1 cellular context compared by ENCODE assay signal in the genomic region with DNA sequence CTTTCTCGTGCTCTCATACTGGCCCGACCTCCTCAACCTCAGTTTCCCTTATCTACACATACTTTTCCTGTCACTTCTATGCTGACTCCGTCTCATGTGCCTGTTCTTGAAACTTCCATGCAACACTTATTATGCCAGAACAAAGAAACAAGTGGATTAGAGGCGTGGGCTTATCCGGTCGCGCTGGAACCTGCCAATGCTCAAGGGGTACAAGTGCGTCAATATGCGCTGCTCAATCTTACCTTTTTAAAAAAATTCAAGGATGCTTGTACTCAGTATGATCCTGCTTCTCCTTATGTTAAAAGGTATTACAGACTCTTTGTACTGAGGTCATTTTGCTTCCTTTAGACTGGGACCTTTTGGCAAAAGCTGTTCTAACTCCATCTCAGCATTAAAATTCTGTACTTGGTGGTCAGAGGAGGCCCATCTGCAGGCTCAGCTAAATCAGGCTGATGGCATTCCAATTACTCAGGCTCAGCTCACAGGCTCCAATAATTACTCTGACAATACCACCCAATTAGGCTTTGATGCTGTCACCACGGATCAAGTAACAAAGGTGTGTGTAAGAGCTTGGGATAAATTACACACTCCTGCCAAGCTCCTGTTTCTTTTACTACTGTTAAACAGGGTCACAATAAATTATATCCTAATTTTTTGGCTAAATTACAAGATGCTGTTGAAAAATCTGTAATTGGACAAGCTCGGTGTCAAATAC.
TF ChIP-seq lines count a peak whose summit lies in the region.

No MANE protein-coding gene starts in this region.

TF ChIP-seq in HEK293, 187 proteins besides CTCF, POLR2A, EP300 and RAD21 (continued from another document):
- no peak for TF ChIP-seq ZNF202 (tag by site-specific recombination; IDR thresholded peaks at IDR 0.05; ENCODE audit: borderline replicate concordance)
- no peak for TF ChIP-seq ZNF292 (tag by site-specific recombination; IDR thresholded peaks at IDR 0.05; ENCODE audit: borderline replicate concordance, low read depth)
- TF ChIP-seq ZBTB20 (tag by site-specific recombination; IDR thresholded peaks at IDR 0.05), result no peak
- no peak for TF ChIP-seq ZNF354C (tag by site-specific recombination; IDR thresholded peaks at IDR 0.05; ENCODE audit: borderline replicate concordance, low read depth)
- no peak for TF ChIP-seq ZNF555 (tag by site-specific recombination; conservative IDR thresholded peaks at IDR 0.05)
- TF ChIP-seq, protein P1, sequence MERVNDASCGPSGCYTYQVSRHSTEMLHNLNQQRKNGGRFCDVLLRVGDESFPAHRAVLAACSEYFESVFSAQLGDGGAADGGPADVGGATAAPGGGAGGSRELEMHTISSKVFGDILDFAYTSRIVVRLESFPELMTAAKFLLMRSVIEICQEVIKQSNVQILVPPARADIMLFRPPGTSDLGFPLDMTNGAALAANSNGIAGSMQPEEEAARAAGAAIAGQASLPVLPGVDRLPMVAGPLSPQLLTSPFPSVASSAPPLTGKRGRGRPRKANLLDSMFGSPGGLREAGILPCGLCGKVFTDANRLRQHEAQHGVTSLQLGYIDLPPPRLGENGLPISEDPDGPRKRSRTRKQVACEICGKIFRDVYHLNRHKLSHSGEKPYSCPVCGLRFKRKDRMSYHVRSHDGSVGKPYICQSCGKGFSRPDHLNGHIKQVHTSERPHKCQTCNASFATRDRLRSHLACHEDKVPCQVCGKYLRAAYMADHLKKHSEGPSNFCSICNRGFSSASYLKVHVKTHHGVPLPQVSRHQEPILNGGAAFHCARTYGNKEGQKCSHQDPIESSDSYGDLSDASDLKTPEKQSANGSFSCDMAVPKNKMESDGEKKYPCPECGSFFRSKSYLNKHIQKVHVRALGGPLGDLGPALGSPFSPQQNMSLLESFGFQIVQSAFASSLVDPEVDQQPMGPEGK (tag by site-specific recombination; IDR thresholded peaks at IDR 0.05), result 0 out of 2 replicates have a peak, but pooled peaks have one; percentile 10
- TF ChIP-seq ZNF26 (tag by site-specific recombination; IDR thresholded peaks at IDR 0.05), result no peak
- no peak for TF ChIP-seq ZNF843 (tag by site-specific recombination; IDR thresholded peaks at IDR 0.05)
- TF ChIP-seq, protein P2, sequence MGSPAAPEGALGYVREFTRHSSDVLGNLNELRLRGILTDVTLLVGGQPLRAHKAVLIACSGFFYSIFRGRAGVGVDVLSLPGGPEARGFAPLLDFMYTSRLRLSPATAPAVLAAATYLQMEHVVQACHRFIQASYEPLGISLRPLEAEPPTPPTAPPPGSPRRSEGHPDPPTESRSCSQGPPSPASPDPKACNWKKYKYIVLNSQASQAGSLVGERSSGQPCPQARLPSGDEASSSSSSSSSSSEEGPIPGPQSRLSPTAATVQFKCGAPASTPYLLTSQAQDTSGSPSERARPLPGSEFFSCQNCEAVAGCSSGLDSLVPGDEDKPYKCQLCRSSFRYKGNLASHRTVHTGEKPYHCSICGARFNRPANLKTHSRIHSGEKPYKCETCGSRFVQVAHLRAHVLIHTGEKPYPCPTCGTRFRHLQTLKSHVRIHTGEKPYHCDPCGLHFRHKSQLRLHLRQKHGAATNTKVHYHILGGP (tag by site-specific recombination; IDR thresholded peaks at IDR 0.05), result no peak
- TF ChIP-seq, protein P3, sequence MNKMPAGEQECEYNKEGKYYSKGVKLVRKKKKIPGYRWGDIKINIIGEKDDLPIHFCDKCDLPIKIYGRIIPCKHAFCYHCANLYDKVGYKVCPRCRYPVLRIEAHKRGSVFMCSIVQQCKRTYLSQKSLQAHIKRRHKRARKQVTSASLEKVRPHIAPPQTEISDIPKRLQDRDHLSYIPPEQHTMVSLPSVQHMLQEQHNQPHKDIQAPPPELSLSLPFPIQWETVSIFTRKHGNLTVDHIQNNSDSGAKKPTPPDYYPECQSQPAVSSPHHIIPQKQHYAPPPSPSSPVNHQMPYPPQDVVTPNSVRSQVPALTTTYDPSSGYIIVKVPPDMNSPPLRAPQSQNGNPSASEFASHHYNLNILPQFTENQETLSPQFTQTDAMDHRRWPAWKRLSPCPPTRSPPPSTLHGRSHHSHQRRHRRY (tag by site-specific recombination; IDR thresholded peaks at IDR 0.05), result no peak
- no peak for TF ChIP-seq ZNF169 (tag by site-specific recombination; IDR thresholded peaks at IDR 0.05)
- TF ChIP-seq ZSCAN5A (tag by site-specific recombination; IDR thresholded peaks at IDR 0.05), result no peak
- TF ChIP-seq, protein P4, sequence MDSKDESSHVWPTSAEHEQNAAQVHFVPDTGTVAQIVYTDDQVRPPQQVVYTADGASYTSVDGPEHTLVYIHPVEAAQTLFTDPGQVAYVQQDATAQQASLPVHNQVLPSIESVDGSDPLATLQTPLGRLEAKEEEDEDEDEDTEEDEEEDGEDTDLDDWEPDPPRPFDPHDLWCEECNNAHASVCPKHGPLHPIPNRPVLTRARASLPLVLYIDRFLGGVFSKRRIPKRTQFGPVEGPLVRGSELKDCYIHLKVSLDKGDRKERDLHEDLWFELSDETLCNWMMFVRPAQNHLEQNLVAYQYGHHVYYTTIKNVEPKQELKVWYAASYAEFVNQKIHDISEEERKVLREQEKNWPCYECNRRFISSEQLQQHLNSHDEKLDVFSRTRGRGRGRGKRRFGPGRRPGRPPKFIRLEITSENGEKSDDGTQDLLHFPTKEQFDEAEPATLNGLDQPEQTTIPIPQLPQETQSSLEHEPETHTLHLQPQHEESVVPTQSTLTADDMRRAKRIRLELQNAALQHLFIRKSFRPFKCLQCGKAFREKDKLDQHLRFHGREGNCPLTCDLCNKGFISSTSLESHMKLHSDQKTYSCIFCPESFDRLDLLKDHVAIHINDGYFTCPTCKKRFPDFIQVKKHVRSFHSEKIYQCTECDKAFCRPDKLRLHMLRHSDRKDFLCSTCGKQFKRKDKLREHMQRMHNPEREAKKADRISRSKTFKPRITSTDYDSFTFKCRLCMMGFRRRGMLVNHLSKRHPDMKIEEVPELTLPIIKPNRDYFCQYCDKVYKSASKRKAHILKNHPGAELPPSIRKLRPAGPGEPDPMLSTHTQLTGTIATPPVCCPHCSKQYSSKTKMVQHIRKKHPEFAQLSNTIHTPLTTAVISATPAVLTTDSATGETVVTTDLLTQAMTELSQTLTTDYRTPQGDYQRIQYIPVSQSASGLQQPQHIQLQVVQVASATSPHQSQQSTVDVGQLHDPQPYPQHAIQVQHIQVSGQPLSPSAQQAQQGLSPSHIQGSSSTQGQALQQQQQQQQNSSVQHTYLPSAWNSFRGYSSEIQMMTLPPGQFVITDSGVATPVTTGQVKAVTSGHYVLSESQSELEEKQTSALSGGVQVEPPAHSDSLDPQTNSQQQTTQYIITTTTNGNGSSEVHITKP (tag by site-specific recombination; IDR thresholded peaks at IDR 0.05), result no peak
- no peak for TF ChIP-seq ZBTB48 (tag by site-specific recombination; IDR thresholded peaks at IDR 0.05)
- TF ChIP-seq, protein P5, sequence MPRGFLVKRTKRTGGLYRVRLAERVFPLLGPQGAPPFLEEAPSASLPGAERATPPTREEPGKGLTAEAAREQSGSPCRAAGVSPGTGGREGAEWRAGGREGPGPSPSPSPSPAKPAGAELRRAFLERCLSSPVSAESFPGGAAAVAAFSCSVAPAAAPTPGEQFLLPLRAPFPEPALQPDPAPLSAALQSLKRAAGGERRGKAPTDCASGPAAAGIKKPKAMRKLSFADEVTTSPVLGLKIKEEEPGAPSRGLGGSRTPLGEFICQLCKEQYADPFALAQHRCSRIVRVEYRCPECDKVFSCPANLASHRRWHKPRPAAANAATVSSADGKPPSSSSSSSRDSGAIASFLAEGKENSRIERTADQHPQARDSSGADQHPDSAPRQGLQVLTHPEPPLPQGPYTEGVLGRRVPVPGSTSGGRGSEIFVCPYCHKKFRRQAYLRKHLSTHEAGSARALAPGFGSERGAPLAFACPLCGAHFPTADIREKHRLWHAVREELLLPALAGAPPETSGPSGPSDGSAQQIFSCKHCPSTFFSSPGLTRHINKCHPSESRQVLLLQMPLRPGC (tag by site-specific recombination; IDR thresholded peaks at IDR 0.05), result peak; percentile 83
- no peak for TF ChIP-seq ZFP37 (tag by site-specific recombination; IDR thresholded peaks at IDR 0.05)
- TF ChIP-seq SALL2 (tag by site-specific recombination; IDR thresholded peaks at IDR 0.05; ENCODE audit: borderline replicate concordance), result no peak
- TF ChIP-seq ZNF529 (tag by site-specific recombination; IDR thresholded peaks at IDR 0.05; ENCODE audit: insufficient replicate concordance), result no peak
- TF ChIP-seq, protein P6, sequence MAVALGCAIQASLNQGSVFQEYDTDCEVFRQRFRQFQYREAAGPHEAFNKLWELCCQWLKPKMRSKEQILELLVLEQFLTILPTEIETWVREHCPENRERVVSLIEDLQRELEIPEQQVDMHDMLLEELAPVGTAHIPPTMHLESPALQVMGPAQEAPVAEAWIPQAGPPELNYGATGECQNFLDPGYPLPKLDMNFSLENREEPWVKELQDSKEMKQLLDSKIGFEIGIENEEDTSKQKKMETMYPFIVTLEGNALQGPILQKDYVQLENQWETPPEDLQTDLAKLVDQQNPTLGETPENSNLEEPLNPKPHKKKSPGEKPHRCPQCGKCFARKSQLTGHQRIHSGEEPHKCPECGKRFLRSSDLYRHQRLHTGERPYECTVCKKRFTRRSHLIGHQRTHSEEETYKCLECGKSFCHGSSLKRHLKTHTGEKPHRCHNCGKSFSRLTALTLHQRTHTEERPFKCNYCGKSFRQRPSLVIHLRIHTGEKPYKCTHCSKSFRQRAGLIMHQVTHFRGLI (tag by site-specific recombination; IDR thresholded peaks at IDR 0.05), result no peak
- 0 out of 2 replicates have a peak, but pooled peaks have one; percentile 40 for TF ChIP-seq BCL11A (tag by site-specific recombination; IDR thresholded peaks at IDR 0.05; ENCODE audit: low read depth)
- peak; percentile 61 for TF ChIP-seq WT1 (tag by site-specific recombination; IDR thresholded peaks at IDR 0.05)
TF ChIP-seq in HEK293: peak in this region for 14.
